In the genomic region with DNA sequence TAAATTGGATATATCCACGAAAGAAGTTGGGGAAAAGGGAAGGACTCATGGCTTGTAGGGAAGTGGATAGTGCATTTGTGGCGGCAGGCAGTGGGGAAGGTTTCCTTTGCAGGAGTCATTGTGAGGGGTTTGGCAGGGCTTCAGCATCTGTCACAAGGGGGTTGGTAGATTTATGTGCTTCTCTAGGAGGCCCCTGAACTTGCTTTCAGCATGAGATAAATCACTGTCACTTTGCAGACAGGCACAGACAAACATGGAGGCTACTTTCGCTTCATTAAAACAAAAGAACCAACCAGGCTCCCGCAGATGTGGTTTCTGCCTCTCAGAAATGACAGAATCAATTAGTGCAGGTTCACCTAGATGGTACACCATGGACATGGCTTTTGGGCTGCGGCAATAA, we compare ENCODE assay signal across 1 cellular context.
TF ChIP-seq lines count a peak whose summit lies in the region.

No MANE protein-coding gene starts in this region.

TF ChIP-seq in K562, 482 proteins besides CTCF, POLR2A, EP300 and RAD21 (continued from another document):
- TF ChIP-seq PBX2 (CRISPR knock-in tag; IDR thresholded peaks at IDR 0.05; ENCODE audit: low read depth) (no peak), PBX2 (tag; conservative IDR thresholded peaks at IDR 0.05; ENCODE audit: low read depth) (peak; percentile 99), ZNF699 (CRISPR knock-in tag; IDR thresholded peaks at IDR 0.05; ENCODE audit: insufficient replicate concordance) (no peak), MGA (IDR thresholded peaks at IDR 0.05) (no peak), MNT (conservative IDR thresholded peaks at IDR 0.05) (no peak)
- TF ChIP-seq, protein P1, sequence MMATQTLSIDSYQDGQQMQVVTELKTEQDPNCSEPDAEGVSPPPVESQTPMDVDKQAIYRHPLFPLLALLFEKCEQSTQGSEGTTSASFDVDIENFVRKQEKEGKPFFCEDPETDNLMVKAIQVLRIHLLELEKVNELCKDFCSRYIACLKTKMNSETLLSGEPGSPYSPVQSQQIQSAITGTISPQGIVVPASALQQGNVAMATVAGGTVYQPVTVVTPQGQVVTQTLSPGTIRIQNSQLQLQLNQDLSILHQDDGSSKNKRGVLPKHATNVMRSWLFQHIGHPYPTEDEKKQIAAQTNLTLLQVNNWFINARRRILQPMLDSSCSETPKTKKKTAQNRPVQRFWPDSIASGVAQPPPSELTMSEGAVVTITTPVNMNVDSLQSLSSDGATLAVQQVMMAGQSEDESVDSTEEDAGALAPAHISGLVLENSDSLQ (IDR thresholded peaks at IDR 0.05), result peak; percentile 81
TF ChIP-seq in K562: peak in this region for 3.
